Comparison of ENCODE assay signal across 8 cellular contexts in the genomic region with DNA sequence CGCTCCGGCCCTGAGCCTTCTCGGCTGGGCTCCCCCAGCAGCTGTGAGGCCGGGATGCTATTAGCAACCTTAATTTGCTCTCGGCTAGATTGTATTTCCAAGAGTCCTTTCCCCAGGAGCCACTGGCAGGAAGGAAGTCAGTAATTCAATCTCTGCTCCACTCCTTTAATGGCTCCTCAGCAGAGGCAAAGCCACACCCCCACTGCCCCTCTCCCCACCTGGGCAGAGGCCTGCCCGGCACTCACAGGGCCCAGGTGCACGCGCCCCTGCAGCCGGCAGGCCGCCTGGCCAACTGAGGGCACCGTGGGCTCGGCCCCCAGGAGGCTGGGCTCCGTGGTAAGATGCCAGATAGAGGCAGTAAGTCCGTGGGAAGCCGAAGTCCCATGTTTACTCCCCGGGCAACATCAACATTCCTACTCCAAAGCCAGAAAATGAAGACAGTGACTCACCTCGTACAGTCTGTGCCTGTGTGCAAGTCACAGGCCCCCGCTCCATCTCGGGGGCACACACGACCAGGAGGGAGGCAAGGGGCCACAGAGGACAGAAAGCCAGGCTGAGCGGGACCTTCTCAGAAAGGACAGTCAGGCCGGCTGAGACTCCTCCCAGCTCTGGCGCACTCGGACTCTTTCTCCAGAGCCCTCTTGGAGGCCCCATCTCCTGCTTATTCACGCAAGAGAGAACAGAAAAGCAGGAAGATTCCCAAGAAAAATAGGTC. TPM values are rescaled to one million over a fixed set of nuclear protein-coding genes. Genes with fewer than 3 reads are reported as not detected.
DNase-seq lines count a peak whose midpoint lies in the region; ATAC-seq, FAIRE-seq and TF ChIP-seq lines count a peak whose summit lies in the region.

No MANE protein-coding gene starts in this region.

- H3K4me1 ChIP-seq in prostate gland (replicated peaks), result peaks cover 2% of the 10 kb centered on the region

- no peaks in the 10 kb centered on the region for H3K36me3 ChIP-seq in prostate gland

- intact Hi-C loops in prostate gland (cut with DNase I), result loop anchor here (10.0 kb wide), 1 partner anchor 173 kb away; no protein-coding TSS in a partner anchor

- no peaks in the 10 kb centered on the region for H3K27me3 ChIP-seq in prostate gland (replicated peaks; ENCODE audit: insufficient read depth)

- H3K4me3 ChIP-seq in fibroblast of the aortic adventitia (ENCODE audit: low read depth, low read length), result peak overlapping the region; percentile 25
- peak overlapping the region in 1 of 2 donors; percentile 7 for H3K4me3 ChIP-seq in prostate gland

- TF ChIP-seq CTCF in fibroblast of the aortic adventitia (IDR thresholded peaks at IDR 0.05; ENCODE audit: insufficient read depth, low read length) (no peak), prostate gland (IDR thresholded peaks at IDR 0.05) (no peak)

- H3K9me3 ChIP-seq in prostate gland, result no peaks in the 10 kb centered on the region

- DNase-seq in G401 (ENCODE audit: low spot score), result peak; percentile 89
- DNase-seq in NCI-H446 (lab: John Stamatoyannopoulos, UW), result peak; percentile 33 to 73
- peak; percentile 25 for DNase-seq in fibroblast of the aortic adventitia (ENCODE audit: low read depth)
- no peak for DNase-seq in prostate gland (ENCODE audit: low spot score)
- DNase-seq in urothelium cell line (ENCODE audit: low spot score), result no peak

- H3K27ac ChIP-seq in prostate gland, result peak overlapping the region; percentile 39 to 47

- FAIRE-seq in urothelium cell line (lab: Jason Lieb, UNC), result no peak

- no peak for TF ChIP-seq POLR2A in prostate gland (IDR thresholded peaks at IDR 0.05)

- ATAC-seq in GM18511 (IDR thresholded peaks at IDR 0.05; ENCODE audit: unreplicated experiment) (no peak), GM18520 (IDR thresholded peaks at IDR 0.05; ENCODE audit: unreplicated experiment) (no peak), HG03342 (IDR thresholded peaks at IDR 0.05; ENCODE audit: unreplicated experiment) (no peak)

- WGBS in prostate gland, result 26% methylated on average over 25 of the region's 25 CpGs

- in situ Hi-C loops in G401 (cut with HindIII; ENCODE audit: low sequenced_read_pairs), result no loop called here

RNA-seq across cellular contexts. Expression of a gene that starts 5.1 kb away (rescaled TPM):
- 0.51 and 0.74 TPM in 2 replicates for total RNA-seq in G401 (2014; rRNA removed; shearing (Covaris generic))
- 1.7 and 3.2 TPM in 2 replicates for total RNA-seq in fibroblast of the aortic adventitia (ENCODE audit: low replicate concordance)
- total RNA-seq in prostate gland, result 10 to 100 TPM; 10.2 to 35.3 TPM

Comparison
In these comparisons a context has a peak if more than half of its experiments do, and no peak if none do; other contexts are left out.
1. DNase-seq: peak in G401 (single experiment), NCI-H446 (2 of 2) and fibroblast of the aortic adventitia (single experiment); none in prostate gland (single experiment) and urothelium cell line (single experiment).